ENCODE assay signal across 9 cellular contexts in the genomic region with DNA sequence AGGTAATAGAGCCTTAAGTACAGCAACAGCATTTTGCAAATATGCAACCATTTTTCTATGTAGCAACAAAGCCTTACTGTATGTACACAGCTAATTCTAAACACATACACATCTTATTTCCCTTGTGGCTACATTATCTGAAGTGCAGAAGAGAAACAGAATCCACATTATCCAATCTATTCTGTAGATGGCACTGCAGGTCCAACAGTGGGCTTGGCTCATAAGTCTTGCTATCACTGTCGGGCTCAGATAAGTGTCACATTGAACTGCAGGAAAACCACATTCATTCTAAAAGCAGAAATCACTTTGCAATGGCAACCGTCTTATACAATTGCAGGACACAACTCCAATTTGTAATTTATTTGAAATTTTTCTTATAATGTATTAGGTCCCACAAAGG.
A peak's percentile ranks its signal among the peaks of the same experiment; 100 is the strongest.
DNase-seq lines count a peak whose midpoint lies in the region; ATAC-seq and TF ChIP-seq lines count a peak whose summit lies in the region.
"Had no signal": no experiment of that assay in that cellular context is flagged by ENCODE, and none has a peak within 500 bp of the region (broad histone marks: within the 10 kb centered on the region; RNA-seq: fewer than 3 reads in every experiment).

No MANE protein-coding gene starts in this region.

- no peak overlapping the region for H3K27ac Mint-ChIP-seq in activated T-helper 2 cell treated with anti-CD3 and anti-CD28 coated beads, Interferon-gamma antibody, Interleukin-2, Interleukin-4, amounts not matched to agents 10 μg/mL and 5 μg/mL and 100 μg/mL, durations not matched to agents 14 hours and 24 hours and 36 hours
- H3K27ac Mint-ChIP-seq: activated naive CD8-positive, alpha-beta T cell treated with anti-CD3 and anti-CD28 coated beads, Interleukin-2, amount 10 ng/mL, durations not matched to agents 7 days and 5 days had no signal

- peak; percentile 47 for ATAC-seq in SK-N-SH treated with all-trans-retinoic acid at 6 μM for 48 hours

- H3K4me1 Mint-ChIP-seq in activated T-helper 2 cell treated with anti-CD3 and anti-CD28 coated beads, Interferon-gamma antibody, Interleukin-2, Interleukin-4, amounts not matched to agents 10 μg/mL and 5 μg/mL and 100 μg/mL, durations not matched to agents 14 hours and 24 hours and 36 hours (ENCODE audit: low read depth) = peaks cover 5% of the 10 kb centered on the region

- no peak overlapping the region for H3K9ac ChIP-seq in Karpas-422 (ENCODE audit: low read length)

- H3K36me3 ChIP-seq in Karpas-422 (ENCODE audit: insufficient read depth, low read length) (no peaks in the 10 kb centered on the region), kidney epithelial cell (ENCODE audit: control insufficient read depth, insufficient read depth, low read length) (no peaks in the 10 kb centered on the region), spleen (no peaks in the 10 kb centered on the region)

- DNase-seq in GM10266 (ENCODE audit: extremely low spot score) (peak; percentile 18), Karpas-422 (peak; percentile 49), kidney epithelial cell (ENCODE audit: low read depth) (no peak), ecto neural progenitor cell (ENCODE audit: low spot score) (no peak), spleen (no peak)
- no peak for DNase-seq in activated T-helper 2 cell treated with anti-CD3 and anti-CD28 coated beads, Interferon-gamma antibody, Interleukin-2, Interleukin-4, amounts not matched to agents 10 μg/mL and 5 μg/mL and 100 μg/mL, durations not matched to agents 14 hours and 24 hours and 36 hours (ENCODE audit: low spot score)
- DNase-seq in activated CD8-positive, alpha-beta memory T cell treated with anti-CD3 and anti-CD28 coated beads, Interleukin-2, amount 50 U/mL, for 48 hours = no peak
- DNase-seq: activated naive CD8-positive, alpha-beta T cell treated with anti-CD3 and anti-CD28 coated beads, Interleukin-2, amount 10 ng/mL, durations not matched to agents 7 days and 5 days had no signal

- H2AFZ ChIP-seq in Karpas-422 (ENCODE audit: low read length) = no peak overlapping the region

- H3K27ac ChIP-seq in Karpas-422 (ENCODE audit: low read length) (no peak overlapping the region), spleen (no peak overlapping the region)

- H3K9me3 ChIP-seq in Karpas-422 (ENCODE audit: low read length) = no peaks in the 10 kb centered on the region
- no peaks in the 10 kb centered on the region for H3K9me3 ChIP-seq in spleen

- no peaks in the 10 kb centered on the region for H3K27me3 Mint-ChIP-seq in activated T-helper 2 cell treated with anti-CD3 and anti-CD28 coated beads, Interferon-gamma antibody, Interleukin-2, Interleukin-4, amounts not matched to agents 10 μg/mL and 5 μg/mL and 100 μg/mL, durations not matched to agents 14 hours and 24 hours and 36 hours (ENCODE audit: low read depth)
- H3K27me3 Mint-ChIP-seq: activated naive CD8-positive, alpha-beta T cell treated with anti-CD3 and anti-CD28 coated beads, Interleukin-2, amount 10 ng/mL, durations not matched to agents 7 days and 5 days had no signal

- H3K36me3 Mint-ChIP-seq in activated T-helper 2 cell treated with anti-CD3 and anti-CD28 coated beads, Interferon-gamma antibody, Interleukin-2, Interleukin-4, amounts not matched to agents 10 μg/mL and 5 μg/mL and 100 μg/mL, durations not matched to agents 14 hours and 24 hours and 36 hours (ENCODE audit: low read depth) = no peaks in the 10 kb centered on the region
- H3K36me3 Mint-ChIP-seq: activated naive CD8-positive, alpha-beta T cell treated with anti-CD3 and anti-CD28 coated beads, Interleukin-2, amount 10 ng/mL, durations not matched to agents 7 days and 5 days had no signal

- no peaks in the 10 kb centered on the region for H3K4me1 ChIP-seq in Karpas-422 (ENCODE audit: low read length)
- H3K4me1 ChIP-seq in spleen = peaks cover 0 to 6% (median 0%) of the 10 kb centered on the region in 6 donors

- no peaks in the 10 kb centered on the region for H3K27me3 ChIP-seq in Karpas-422 (ENCODE audit: low read length)
- no peaks in the 10 kb centered on the region for H3K27me3 ChIP-seq in kidney epithelial cell (ENCODE audit: control insufficient read depth, insufficient read depth, low read length)
- no peaks in the 10 kb centered on the region for H3K27me3 ChIP-seq in spleen (replicated peaks in 1 of 7)

- TF ChIP-seq POLR2A in spleen (IDR thresholded peaks at IDR 0.05) = no peak

- no peaks in the 10 kb centered on the region for H3K9me3 Mint-ChIP-seq in activated T-helper 2 cell treated with anti-CD3 and anti-CD28 coated beads, Interferon-gamma antibody, Interleukin-2, Interleukin-4, amounts not matched to agents 10 μg/mL and 5 μg/mL and 100 μg/mL, durations not matched to agents 14 hours and 24 hours and 36 hours
- H3K9me3 Mint-ChIP-seq: activated naive CD8-positive, alpha-beta T cell treated with anti-CD3 and anti-CD28 coated beads, Interleukin-2, amount 10 ng/mL, durations not matched to agents 7 days and 5 days had no signal

- no peak for TF ChIP-seq CTCF in GM10266 (IDR thresholded peaks at IDR 0.05; ENCODE audit: control insufficient read depth, insufficient read depth, low read depth, missing control alignments)
- peak; percentile 45 for TF ChIP-seq CTCF in kidney epithelial cell (IDR thresholded peaks at IDR 0.05; ENCODE audit: insufficient read depth, low read length, poor library complexity, severe bottlenecking)
- peak in 2 of 11 experiments; percentile 10 for TF ChIP-seq CTCF in spleen (IDR thresholded peaks at IDR 0.05 in 8 of 11, conservative IDR thresholded peaks at IDR 0.05 in 3 of 11)

- intact Hi-C loops in activated T-helper 2 cell treated with anti-CD3 and anti-CD28 coated beads, Interferon-gamma antibody, Interleukin-2, Interleukin-4, amounts not matched to agents 10 μg/mL and 5 μg/mL and 100 μg/mL, durations not matched to agents 14 hours and 24 hours and 36 hours (cut with micrococcal nuclease) = no loop called here
- intact Hi-C loops in spleen (cut with DNase I; ENCODE audit: low total_unique reads) = no loop called here

- H3K4me3 ChIP-seq in Karpas-422 (ENCODE audit: low read length) = no peak overlapping the region
- no peak overlapping the region for H3K4me3 ChIP-seq in kidney epithelial cell (ENCODE audit: low read depth, low read length)
- no peak overlapping the region for H3K4me3 ChIP-seq in spleen

- no peaks in the 10 kb centered on the region for H4K20me1 ChIP-seq in Karpas-422 (ENCODE audit: insufficient read depth, low read depth, low read length)

- H3K4me3 Mint-ChIP-seq in activated T-helper 2 cell treated with anti-CD3 and anti-CD28 coated beads, Interferon-gamma antibody, Interleukin-2, Interleukin-4, amounts not matched to agents 10 μg/mL and 5 μg/mL and 100 μg/mL, durations not matched to agents 14 hours and 24 hours and 36 hours (ENCODE audit: low read depth) = no peak overlapping the region
- H3K4me3 Mint-ChIP-seq: activated naive CD8-positive, alpha-beta T cell treated with anti-CD3 and anti-CD28 coated beads, Interleukin-2, amount 10 ng/mL, durations not matched to agents 7 days and 5 days had no signal

- H3K9me2 ChIP-seq in Karpas-422 (replicated peaks; ENCODE audit: insufficient read depth, low read length) = no peaks in the 10 kb centered on the region

- H3K79me2 ChIP-seq in Karpas-422 (ENCODE audit: low read length) = no peaks in the 10 kb centered on the region

- H3K4me2 ChIP-seq in Karpas-422 (ENCODE audit: low read depth, low read length, poor library complexity, severe bottlenecking) = no peak overlapping the region

- 4 to 16% (median 7%) methylated on average over 2 of the region's 2 CpGs for WGBS in spleen, 5 donors

TF ChIP-seq in SK-N-SH treated with all-trans-retinoic acid at 6 μM for 48 hours, 23 proteins besides CTCF, POLR2A, EP300 and RAD21:
- TF ChIP-seq BACH2 (CRISPR knock-in tag; IDR thresholded peaks at IDR 0.05; ENCODE audit: borderline replicate concordance) (no peak), ZNF8 (CRISPR knock-in tag; IDR thresholded peaks at IDR 0.05) (no peak), GLIS3 (CRISPR knock-in tag; IDR thresholded peaks at IDR 0.05) (no peak), ZFP3 (CRISPR knock-in tag; IDR thresholded peaks at IDR 0.05) (no peak), ISL1 (CRISPR knock-in tag; IDR thresholded peaks at IDR 0.05) (no peak), RARB (CRISPR knock-in tag; IDR thresholded peaks at IDR 0.05) (no peak)
- TF ChIP-seq, protein P1, sequence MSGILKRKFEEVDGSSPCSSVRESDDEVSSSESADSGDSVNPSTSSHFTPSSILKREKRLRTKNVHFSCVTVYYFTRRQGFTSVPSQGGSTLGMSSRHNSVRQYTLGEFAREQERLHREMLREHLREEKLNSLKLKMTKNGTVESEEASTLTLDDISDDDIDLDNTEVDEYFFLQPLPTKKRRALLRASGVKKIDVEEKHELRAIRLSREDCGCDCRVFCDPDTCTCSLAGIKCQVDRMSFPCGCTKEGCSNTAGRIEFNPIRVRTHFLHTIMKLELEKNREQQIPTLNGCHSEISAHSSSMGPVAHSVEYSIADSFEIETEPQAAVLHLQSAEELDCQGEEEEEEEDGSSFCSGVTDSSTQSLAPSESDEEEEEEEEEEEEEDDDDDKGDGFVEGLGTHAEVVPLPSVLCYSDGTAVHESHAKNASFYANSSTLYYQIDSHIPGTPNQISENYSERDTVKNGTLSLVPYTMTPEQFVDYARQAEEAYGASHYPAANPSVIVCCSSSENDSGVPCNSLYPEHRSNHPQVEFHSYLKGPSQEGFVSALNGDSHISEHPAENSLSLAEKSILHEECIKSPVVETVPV (CRISPR knock-in tag; IDR thresholded peaks at IDR 0.05) = no peak
- TF ChIP-seq, protein P2, sequence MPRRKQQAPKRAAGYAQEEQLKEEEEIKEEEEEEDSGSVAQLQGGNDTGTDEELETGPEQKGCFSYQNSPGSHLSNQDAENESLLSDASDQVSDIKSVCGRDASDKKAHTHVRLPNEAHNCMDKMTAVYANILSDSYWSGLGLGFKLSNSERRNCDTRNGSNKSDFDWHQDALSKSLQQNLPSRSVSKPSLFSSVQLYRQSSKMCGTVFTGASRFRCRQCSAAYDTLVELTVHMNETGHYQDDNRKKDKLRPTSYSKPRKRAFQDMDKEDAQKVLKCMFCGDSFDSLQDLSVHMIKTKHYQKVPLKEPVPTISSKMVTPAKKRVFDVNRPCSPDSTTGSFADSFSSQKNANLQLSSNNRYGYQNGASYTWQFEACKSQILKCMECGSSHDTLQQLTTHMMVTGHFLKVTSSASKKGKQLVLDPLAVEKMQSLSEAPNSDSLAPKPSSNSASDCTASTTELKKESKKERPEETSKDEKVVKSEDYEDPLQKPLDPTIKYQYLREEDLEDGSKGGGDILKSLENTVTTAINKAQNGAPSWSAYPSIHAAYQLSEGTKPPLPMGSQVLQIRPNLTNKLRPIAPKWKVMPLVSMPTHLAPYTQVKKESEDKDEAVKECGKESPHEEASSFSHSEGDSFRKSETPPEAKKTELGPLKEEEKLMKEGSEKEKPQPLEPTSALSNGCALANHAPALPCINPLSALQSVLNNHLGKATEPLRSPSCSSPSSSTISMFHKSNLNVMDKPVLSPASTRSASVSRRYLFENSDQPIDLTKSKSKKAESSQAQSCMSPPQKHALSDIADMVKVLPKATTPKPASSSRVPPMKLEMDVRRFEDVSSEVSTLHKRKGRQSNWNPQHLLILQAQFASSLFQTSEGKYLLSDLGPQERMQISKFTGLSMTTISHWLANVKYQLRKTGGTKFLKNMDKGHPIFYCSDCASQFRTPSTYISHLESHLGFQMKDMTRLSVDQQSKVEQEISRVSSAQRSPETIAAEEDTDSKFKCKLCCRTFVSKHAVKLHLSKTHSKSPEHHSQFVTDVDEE (CRISPR knock-in tag; IDR thresholded peaks at IDR 0.05) = no peak

Comparison
In these comparisons a context has a peak if more than half of its experiments do, and no peak if none do; other contexts are left out.
1. DNase-seq: peak in GM10266 (single experiment) and Karpas-422 (single experiment); none in kidney epithelial cell (single experiment), ecto neural progenitor cell (single experiment), activated T-helper 2 cell treated with anti-CD3 and anti-CD28 coated beads, Interferon-gamma antibody, Interleukin-2, Interleukin-4, amounts not matched to agents 10 μg/mL and 5 μg/mL and 100 μg/mL, durations not matched to agents 14 hours and 24 hours and 36 hours (single experiment), activated CD8-positive, alpha-beta memory T cell treated with anti-CD3 and anti-CD28 coated beads, Interleukin-2, amount 50 U/mL, for 48 hours (single experiment) and spleen (single experiment).